ENCODE assay signal across 8 cellular contexts in the genomic region with DNA sequence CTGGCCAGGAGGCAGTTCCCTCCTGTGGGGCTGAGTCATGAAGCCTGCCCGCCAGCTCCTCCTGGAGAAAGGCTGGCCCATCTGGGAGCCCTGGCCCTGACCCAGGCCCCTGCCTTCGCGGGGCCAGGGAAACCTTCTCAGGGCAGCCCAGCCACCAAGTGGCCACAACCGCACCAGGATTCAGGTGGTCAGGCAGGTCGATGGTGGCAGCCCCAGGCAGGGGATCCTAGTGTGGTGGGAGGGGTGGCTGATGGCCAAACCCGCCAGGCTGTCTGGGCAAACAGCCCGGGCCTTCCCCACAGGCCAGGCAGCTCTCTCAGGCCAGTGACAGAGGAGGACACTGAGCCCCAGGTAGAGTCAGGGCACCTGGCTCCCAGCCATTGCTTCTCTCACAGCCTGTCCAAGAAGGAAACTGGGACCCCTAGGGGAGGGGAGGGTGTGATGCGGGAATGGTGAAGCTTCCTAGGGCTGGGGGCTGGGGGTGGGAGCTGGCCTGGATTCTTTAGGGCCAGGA. TPM values are rescaled to one million over a fixed set of nuclear protein-coding genes. Genes with fewer than 3 reads are reported as not detected.
DNase-seq lines count a peak whose midpoint lies in the region; ATAC-seq and TF ChIP-seq lines count a peak whose summit lies in the region.

No MANE protein-coding gene starts in this region.

- TF ChIP-seq CTCF in KMS-11 (conservative IDR thresholded peaks at IDR 0.05; ENCODE audit: low read depth, low read length), result no peak
- TF ChIP-seq CTCF in glutamatergic neuron (IDR thresholded peaks at IDR 0.05; ENCODE audit: partially characterized antibody, unreplicated experiment), result peak; percentile 18

- DNase-seq in CD4-positive, CD25-positive, alpha-beta regulatory T cell, result no peak
- no peak for DNase-seq in activated naive CD8-positive, alpha-beta T cell treated with anti-CD3 and anti-CD28 coated beads for 36 hours
- DNase-seq in glutamatergic neuron (no peak), non-pigmented ciliary epithelial cell (ENCODE audit: low read depth) (peak; percentile 54), cortex of kidney (lab: John Stamatoyannopoulos, UW) (no peak), NCI-H2171 (lab: John Stamatoyannopoulos, UW) (no peak)
- DNase-seq in activated CD4-positive, CD25-positive, alpha-beta regulatory T cell treated with anti-CD3 and anti-CD28 coated beads, Interleukin-2, amount 50 U/mL, for 72 hours, result no peak

- H2AFZ ChIP-seq in KMS-11 (ENCODE audit: low read depth), result no peak overlapping the region

- H3K4me1 Mint-ChIP-seq in CD4-positive, CD25-positive, alpha-beta regulatory T cell, result peaks cover 8 to 90% (median 52%) of the 10 kb centered on the region in 4 donors
- H3K4me1 Mint-ChIP-seq in activated naive CD8-positive, alpha-beta T cell treated with anti-CD3 and anti-CD28 coated beads for 36 hours, result peaks cover 61% of the 10 kb centered on the region
- peaks cover 20% of the 10 kb centered on the region for H3K4me1 Mint-ChIP-seq in glutamatergic neuron (ENCODE audit: low read depth, unreplicated experiment)

- peak overlapping the region; percentile 69 to 98 (median 91) for H3K27ac Mint-ChIP-seq in CD4-positive, CD25-positive, alpha-beta regulatory T cell
- H3K27ac Mint-ChIP-seq in activated naive CD8-positive, alpha-beta T cell treated with anti-CD3 and anti-CD28 coated beads for 36 hours, result peak overlapping the region; percentile 91
- H3K27ac Mint-ChIP-seq in glutamatergic neuron (ENCODE audit: unreplicated experiment), result peak overlapping the region; percentile 87

- no peaks in the 10 kb centered on the region for H3K79me2 ChIP-seq in KMS-11 (ENCODE audit: insufficient read depth, low read depth)

- H3K4me2 ChIP-seq in KMS-11, result peak overlapping the region; percentile 45; the same call in 1 of the 2 replicates

- H3K9ac ChIP-seq in KMS-11, result no peak overlapping the region

- no peaks in the 10 kb centered on the region for H4K20me1 ChIP-seq in KMS-11 (ENCODE audit: insufficient read depth)

- H3K27me3 ChIP-seq in CD4-positive, CD25-positive, alpha-beta regulatory T cell (ENCODE audit: control insufficient read depth, insufficient read depth, low read length), result no peaks in the 10 kb centered on the region
- no peaks in the 10 kb centered on the region for H3K27me3 ChIP-seq in KMS-11 (ENCODE audit: insufficient read depth, low read depth)

- peaks cover 6% of the 10 kb centered on the region for H3K27me3 Mint-ChIP-seq in CD4-positive, CD25-positive, alpha-beta regulatory T cell
- no peaks in the 10 kb centered on the region for H3K27me3 Mint-ChIP-seq in activated naive CD8-positive, alpha-beta T cell treated with anti-CD3 and anti-CD28 coated beads for 36 hours
- peaks cover 18% of the 10 kb centered on the region for H3K27me3 Mint-ChIP-seq in glutamatergic neuron (ENCODE audit: unreplicated experiment)

- H3K36me3 ChIP-seq in CD4-positive, CD25-positive, alpha-beta regulatory T cell (ENCODE audit: control insufficient read depth, insufficient read depth, low read length), result peaks cover 23% of the 10 kb centered on the region
- H3K36me3 ChIP-seq in KMS-11 (ENCODE audit: insufficient read depth), result no peaks in the 10 kb centered on the region

- peak overlapping the region; percentile 29 for H3K27ac ChIP-seq in CD4-positive, CD25-positive, alpha-beta regulatory T cell (ENCODE audit: insufficient read depth, low read length, poor library complexity, severe bottlenecking)
- no peak overlapping the region for H3K27ac ChIP-seq in KMS-11

- peak overlapping the region; percentile 96 to 100 (median 98) for H3K4me3 Mint-ChIP-seq in CD4-positive, CD25-positive, alpha-beta regulatory T cell
- peak overlapping the region; percentile 98 for H3K4me3 Mint-ChIP-seq in activated naive CD8-positive, alpha-beta T cell treated with anti-CD3 and anti-CD28 coated beads for 36 hours
- H3K4me3 Mint-ChIP-seq in glutamatergic neuron (ENCODE audit: unreplicated experiment), result peak overlapping the region; percentile 98

- ATAC-seq in CD4-positive, CD25-positive, alpha-beta regulatory T cell (ENCODE audit: low read depth in 2 of 2), result no peak

- H3K36me3 Mint-ChIP-seq in CD4-positive, CD25-positive, alpha-beta regulatory T cell, result no peaks in the 10 kb centered on the region
- peaks cover 35% of the 10 kb centered on the region for H3K36me3 Mint-ChIP-seq in activated naive CD8-positive, alpha-beta T cell treated with anti-CD3 and anti-CD28 coated beads for 36 hours
- no peaks in the 10 kb centered on the region for H3K36me3 Mint-ChIP-seq in glutamatergic neuron (ENCODE audit: unreplicated experiment)

- H3K4me1 ChIP-seq in CD4-positive, CD25-positive, alpha-beta regulatory T cell (ENCODE audit: control insufficient read depth, insufficient read depth, low read length, poor library complexity, severe bottlenecking), result peaks cover 76% of the 10 kb centered on the region
- H3K4me1 ChIP-seq in KMS-11 (ENCODE audit: low read depth, poor library complexity, severe bottlenecking), result peaks cover 34% of the 10 kb centered on the region

- H3K9me3 ChIP-seq in CD4-positive, CD25-positive, alpha-beta regulatory T cell (ENCODE audit: control insufficient read depth in 2 of 2, low read length in 2 of 2), result no peaks in the 10 kb centered on the region

- H3K9me3 Mint-ChIP-seq in CD4-positive, CD25-positive, alpha-beta regulatory T cell, result no peaks in the 10 kb centered on the region
- no peaks in the 10 kb centered on the region for H3K9me3 Mint-ChIP-seq in activated naive CD8-positive, alpha-beta T cell treated with anti-CD3 and anti-CD28 coated beads for 36 hours
- H3K9me3 Mint-ChIP-seq in glutamatergic neuron (ENCODE audit: unreplicated experiment), result peaks cover 21% of the 10 kb centered on the region

- peak overlapping the region; percentile 97 for H3K4me3 ChIP-seq in CD4-positive, CD25-positive, alpha-beta regulatory T cell (ENCODE audit: low read depth, low read length)
- peak overlapping the region; percentile 7 for H3K4me3 ChIP-seq in KMS-11 (IDR thresholded peaks at IDR 0.05; ENCODE audit: insufficient read depth, low read depth, low read length)

RNA-seq across cellular contexts. Expression of a gene that starts 1.2 kb away (rescaled TPM):
- 62.4 TPM for total RNA-seq in CD4-positive, CD25-positive, alpha-beta regulatory T cell
- polyA plus RNA-seq in CD4-positive, CD25-positive, alpha-beta regulatory T cell, result 100 to 1,000 TPM; 116 to 142 (median 131) TPM
- 100 to 1,000 TPM; 127 to 134 TPM for total RNA-seq in activated naive CD8-positive, alpha-beta T cell treated with anti-CD3 and anti-CD28 coated beads for 36 hours
- 45.5 TPM for total RNA-seq in glutamatergic neuron (ENCODE audit: unreplicated experiment)

RNA-seq across cellular contexts. Expression of a gene that starts 7.8 kb away (rescaled TPM):
- 80.7 TPM for total RNA-seq in CD4-positive, CD25-positive, alpha-beta regulatory T cell
- 100 to 1,000 TPM in 1 of 4 donors, 10 to 100 TPM in 3; 55.5 to 104 (median 74.9) TPM for polyA plus RNA-seq in CD4-positive, CD25-positive, alpha-beta regulatory T cell
- total RNA-seq in activated naive CD8-positive, alpha-beta T cell treated with anti-CD3 and anti-CD28 coated beads for 36 hours, result 10 to 100 TPM; 69.7 to 74.9 TPM
- 7.8 TPM for total RNA-seq in glutamatergic neuron (ENCODE audit: unreplicated experiment)

RNA-seq across cellular contexts. Expression of a gene that starts 12.3 kb away (rescaled TPM):
- 0.27 TPM for total RNA-seq in CD4-positive, CD25-positive, alpha-beta regulatory T cell
- polyA plus RNA-seq in CD4-positive, CD25-positive, alpha-beta regulatory T cell, result under 1 TPM in 1 of 4 donors, not detected in 3; 0.16 TPM
- total RNA-seq in activated naive CD8-positive, alpha-beta T cell treated with anti-CD3 and anti-CD28 coated beads for 36 hours, result 1 to 10 TPM in 1 of 2 experiments, under 1 TPM in 1; 0.85 to 1.4 TPM
- 0.37 TPM for total RNA-seq in glutamatergic neuron (ENCODE audit: unreplicated experiment)

RNA-seq across cellular contexts. Expression of a gene that starts 39.8 kb away (rescaled TPM):
- 17.1 TPM for total RNA-seq in CD4-positive, CD25-positive, alpha-beta regulatory T cell
- polyA plus RNA-seq in CD4-positive, CD25-positive, alpha-beta regulatory T cell, result 10 to 100 TPM; 22.4 to 41.4 (median 34.2) TPM
- total RNA-seq in activated naive CD8-positive, alpha-beta T cell treated with anti-CD3 and anti-CD28 coated beads for 36 hours, result 10 to 100 TPM; 59.4 to 63.0 TPM
- total RNA-seq in glutamatergic neuron (ENCODE audit: unreplicated experiment), result 41.7 TPM

RNA-seq across cellular contexts. Expression of a gene that starts 40.7 kb away (rescaled TPM):
- 116 TPM for total RNA-seq in CD4-positive, CD25-positive, alpha-beta regulatory T cell
- 100 to 1,000 TPM in 2 of 4 donors, 10 to 100 TPM in 2; 85.9 to 111 (median 103) TPM for polyA plus RNA-seq in CD4-positive, CD25-positive, alpha-beta regulatory T cell
- 100 to 1,000 TPM; 121 to 123 TPM for total RNA-seq in activated naive CD8-positive, alpha-beta T cell treated with anti-CD3 and anti-CD28 coated beads for 36 hours
- 118 TPM for total RNA-seq in glutamatergic neuron (ENCODE audit: unreplicated experiment)
